Comparison of ENCODE assay signal across 1 cellular context in the genomic region with DNA sequence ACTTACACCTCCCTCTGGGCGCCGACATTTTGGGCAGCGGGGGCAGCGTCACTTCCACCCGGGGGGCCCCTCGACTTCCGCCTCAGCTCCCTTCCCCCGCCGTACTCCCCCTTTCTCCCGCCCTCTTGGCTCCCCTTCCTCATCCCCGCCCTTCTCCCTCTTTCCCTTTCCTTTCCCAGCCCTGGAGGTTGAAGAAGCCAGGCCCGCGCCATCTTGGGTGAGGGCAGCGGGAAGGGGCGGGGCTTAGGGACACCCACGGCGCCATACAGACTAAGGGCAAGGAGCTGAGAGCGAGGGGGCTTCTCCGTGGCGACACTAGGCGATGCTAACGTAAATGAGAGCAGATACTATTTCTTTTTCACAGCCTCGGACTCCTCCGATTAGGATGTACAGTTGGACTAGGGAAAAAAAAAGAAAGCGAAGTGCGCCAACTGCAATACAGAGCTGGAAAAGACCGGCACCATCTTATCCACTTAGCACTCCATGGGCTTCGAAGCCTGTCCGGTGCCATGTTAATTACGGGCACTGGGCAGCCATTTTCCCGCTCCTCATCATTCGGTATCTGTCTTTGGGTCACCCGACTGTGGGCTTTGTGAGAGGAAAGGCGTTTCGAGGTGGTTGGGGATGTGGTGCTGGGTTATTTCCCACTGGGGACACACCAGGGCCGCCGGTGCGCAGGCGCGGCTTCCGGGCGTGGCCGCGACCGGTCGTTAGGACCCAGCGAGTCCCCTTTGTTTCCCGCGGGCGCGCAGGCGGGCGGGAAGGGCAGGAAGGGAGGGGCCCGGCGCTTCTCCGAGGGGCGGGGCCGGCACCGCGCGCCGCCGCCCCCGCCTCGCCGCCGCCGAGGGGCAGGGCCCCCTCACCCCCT.
A peak's percentile ranks its signal among the peaks of the same experiment; 100 is the strongest.
TF ChIP-seq lines count a peak whose summit lies in the region.

A gene with protein sequence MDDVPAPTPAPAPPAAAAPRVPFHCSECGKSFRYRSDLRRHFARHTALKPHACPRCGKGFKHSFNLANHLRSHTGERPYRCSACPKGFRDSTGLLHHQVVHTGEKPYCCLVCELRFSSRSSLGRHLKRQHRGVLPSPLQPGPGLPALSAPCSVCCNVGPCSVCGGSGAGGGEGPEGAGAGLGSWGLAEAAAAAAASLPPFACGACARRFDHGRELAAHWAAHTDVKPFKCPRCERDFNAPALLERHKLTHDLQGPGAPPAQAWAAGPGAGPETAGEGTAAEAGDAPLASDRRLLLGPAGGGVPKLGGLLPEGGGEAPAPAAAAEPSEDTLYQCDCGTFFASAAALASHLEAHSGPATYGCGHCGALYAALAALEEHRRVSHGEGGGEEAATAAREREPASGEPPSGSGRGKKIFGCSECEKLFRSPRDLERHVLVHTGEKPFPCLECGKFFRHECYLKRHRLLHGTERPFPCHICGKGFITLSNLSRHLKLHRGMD (minus strand): TSS at position 50 of the 868 bp plus-strand sequence. CDS start 1,652 bp downstream, outside the sequence.
A gene with protein sequence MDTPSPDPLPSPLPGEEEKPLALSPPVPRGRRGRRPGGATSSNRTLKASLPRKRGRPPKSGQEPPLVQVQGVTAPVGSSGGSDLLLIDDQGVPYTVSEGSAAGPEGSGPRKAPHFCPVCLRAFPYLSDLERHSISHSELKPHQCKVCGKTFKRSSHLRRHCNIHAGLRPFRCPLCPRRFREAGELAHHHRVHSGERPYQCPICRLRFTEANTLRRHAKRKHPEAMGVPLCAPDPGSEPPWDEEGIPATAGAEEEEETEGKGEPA (plus strand): TSS at position 821 of the 868 bp plus-strand sequence. CDS start 1,825 bp downstream, outside the sequence.

TF ChIP-seq in WTC11, 78 proteins besides CTCF, POLR2A, EP300 and RAD21 (continued from another document):
- TF ChIP-seq SMAD3 (CRISPR knock-in tag; IDR thresholded peaks at IDR 0.05; ENCODE audit: borderline replicate concordance) (0 out of 2 replicates have a peak, but pooled peaks have one; percentile 28), TP53 (CRISPR knock-in tag; IDR thresholded peaks at IDR 0.05) (0 out of 2 replicates have a peak, but pooled peaks have one; percentile 37), NFE2L1 (CRISPR knock-in tag; IDR thresholded peaks at IDR 0.05) (peak; percentile 55; the same call in 1 of the 2 replicates), ESRRA (CRISPR knock-in tag; IDR thresholded peaks at IDR 0.05; ENCODE audit: borderline replicate concordance) (no peak), CREB1 (CRISPR knock-in tag; IDR thresholded peaks at IDR 0.05) (no peak), TEAD4 (CRISPR knock-in tag; IDR thresholded peaks at IDR 0.05) (0 out of 2 replicates have a peak, but pooled peaks have one; percentile 19), FOXK1 (CRISPR knock-in tag; IDR thresholded peaks at IDR 0.05) (peak; percentile 73), SP1 (CRISPR knock-in tag; conservative IDR thresholded peaks at IDR 0.05) (peak; percentile 74), TEAD1 (CRISPR knock-in tag; IDR thresholded peaks at IDR 0.05) (no peak)
- TF ChIP-seq, protein P1, sequence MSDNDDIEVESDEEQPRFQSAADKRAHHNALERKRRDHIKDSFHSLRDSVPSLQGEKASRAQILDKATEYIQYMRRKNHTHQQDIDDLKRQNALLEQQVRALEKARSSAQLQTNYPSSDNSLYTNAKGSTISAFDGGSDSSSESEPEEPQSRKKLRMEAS (CRISPR knock-in tag; IDR thresholded peaks at IDR 0.05): peak; percentile 40
- TF ChIP-seq, protein P2, sequence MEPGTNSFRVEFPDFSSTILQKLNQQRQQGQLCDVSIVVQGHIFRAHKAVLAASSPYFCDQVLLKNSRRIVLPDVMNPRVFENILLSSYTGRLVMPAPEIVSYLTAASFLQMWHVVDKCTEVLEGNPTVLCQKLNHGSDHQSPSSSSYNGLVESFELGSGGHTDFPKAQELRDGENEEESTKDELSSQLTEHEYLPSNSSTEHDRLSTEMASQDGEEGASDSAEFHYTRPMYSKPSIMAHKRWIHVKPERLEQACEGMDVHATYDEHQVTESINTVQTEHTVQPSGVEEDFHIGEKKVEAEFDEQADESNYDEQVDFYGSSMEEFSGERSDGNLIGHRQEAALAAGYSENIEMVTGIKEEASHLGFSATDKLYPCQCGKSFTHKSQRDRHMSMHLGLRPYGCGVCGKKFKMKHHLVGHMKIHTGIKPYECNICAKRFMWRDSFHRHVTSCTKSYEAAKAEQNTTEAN (CRISPR knock-in tag; IDR thresholded peaks at IDR 0.05): 0 out of 2 replicates have a peak, but pooled peaks have one; percentile 25
- TF ChIP-seq, protein P3, sequence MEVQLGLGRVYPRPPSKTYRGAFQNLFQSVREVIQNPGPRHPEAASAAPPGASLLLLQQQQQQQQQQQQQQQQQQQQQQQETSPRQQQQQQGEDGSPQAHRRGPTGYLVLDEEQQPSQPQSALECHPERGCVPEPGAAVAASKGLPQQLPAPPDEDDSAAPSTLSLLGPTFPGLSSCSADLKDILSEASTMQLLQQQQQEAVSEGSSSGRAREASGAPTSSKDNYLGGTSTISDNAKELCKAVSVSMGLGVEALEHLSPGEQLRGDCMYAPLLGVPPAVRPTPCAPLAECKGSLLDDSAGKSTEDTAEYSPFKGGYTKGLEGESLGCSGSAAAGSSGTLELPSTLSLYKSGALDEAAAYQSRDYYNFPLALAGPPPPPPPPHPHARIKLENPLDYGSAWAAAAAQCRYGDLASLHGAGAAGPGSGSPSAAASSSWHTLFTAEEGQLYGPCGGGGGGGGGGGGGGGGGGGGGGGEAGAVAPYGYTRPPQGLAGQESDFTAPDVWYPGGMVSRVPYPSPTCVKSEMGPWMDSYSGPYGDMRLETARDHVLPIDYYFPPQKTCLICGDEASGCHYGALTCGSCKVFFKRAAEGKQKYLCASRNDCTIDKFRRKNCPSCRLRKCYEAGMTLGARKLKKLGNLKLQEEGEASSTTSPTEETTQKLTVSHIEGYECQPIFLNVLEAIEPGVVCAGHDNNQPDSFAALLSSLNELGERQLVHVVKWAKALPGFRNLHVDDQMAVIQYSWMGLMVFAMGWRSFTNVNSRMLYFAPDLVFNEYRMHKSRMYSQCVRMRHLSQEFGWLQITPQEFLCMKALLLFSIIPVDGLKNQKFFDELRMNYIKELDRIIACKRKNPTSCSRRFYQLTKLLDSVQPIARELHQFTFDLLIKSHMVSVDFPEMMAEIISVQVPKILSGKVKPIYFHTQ (CRISPR knock-in tag; IDR thresholded peaks at IDR 0.05): 0 out of 2 replicates have a peak, but pooled peaks have one; percentile 36
- TF ChIP-seq, protein P4, sequence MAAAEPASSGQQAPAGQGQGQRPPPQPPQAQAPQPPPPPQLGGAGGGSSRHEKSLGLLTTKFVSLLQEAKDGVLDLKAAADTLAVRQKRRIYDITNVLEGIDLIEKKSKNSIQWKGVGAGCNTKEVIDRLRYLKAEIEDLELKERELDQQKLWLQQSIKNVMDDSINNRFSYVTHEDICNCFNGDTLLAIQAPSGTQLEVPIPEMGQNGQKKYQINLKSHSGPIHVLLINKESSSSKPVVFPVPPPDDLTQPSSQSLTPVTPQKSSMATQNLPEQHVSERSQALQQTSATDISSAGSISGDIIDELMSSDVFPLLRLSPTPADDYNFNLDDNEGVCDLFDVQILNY (CRISPR knock-in tag; IDR thresholded peaks at IDR 0.05): peak; percentile 92
- TF ChIP-seq, protein P5, sequence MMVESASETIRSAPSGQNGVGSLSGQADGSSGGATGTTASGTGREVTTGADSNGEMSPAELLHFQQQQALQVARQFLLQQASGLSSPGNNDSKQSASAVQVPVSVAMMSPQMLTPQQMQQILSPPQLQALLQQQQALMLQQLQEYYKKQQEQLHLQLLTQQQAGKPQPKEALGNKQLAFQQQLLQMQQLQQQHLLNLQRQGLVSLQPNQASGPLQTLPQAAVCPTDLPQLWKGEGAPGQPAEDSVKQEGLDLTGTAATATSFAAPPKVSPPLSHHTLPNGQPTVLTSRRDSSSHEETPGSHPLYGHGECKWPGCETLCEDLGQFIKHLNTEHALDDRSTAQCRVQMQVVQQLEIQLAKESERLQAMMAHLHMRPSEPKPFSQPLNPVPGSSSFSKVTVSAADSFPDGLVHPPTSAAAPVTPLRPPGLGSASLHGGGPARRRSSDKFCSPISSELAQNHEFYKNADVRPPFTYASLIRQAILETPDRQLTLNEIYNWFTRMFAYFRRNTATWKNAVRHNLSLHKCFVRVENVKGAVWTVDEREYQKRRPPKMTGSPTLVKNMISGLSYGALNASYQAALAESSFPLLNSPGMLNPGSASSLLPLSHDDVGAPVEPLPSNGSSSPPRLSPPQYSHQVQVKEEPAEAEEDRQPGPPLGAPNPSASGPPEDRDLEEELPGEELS (CRISPR knock-in tag; IDR thresholded peaks at IDR 0.05): peak; percentile 43; the same call in 1 of the 2 replicates
